23 cellular contexts compared by ENCODE assay signal in the genomic region with DNA sequence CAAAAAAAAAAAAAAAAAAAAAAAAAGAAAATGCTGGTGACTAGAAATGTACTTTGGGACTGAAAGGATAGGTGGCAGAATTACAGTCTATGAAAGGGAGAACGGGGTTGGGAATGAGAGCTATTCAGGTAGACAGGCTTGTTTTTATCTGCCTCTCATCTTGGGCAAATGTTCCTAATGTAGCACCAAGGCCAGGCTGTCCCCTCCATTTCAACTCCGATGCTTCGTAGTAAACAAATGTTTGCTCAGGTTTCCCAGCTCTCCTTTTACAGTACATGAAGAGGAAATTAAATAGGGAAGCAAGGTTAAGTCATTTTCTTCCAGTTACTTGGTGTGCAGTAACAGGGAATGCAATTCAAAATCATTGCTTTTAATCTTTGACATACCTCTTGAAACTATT.
"Had no signal": no experiment of that assay in that cellular context is flagged by ENCODE, and none has a peak within 500 bp of the region (broad histone marks: within the 10 kb centered on the region; RNA-seq: fewer than 3 reads in every experiment).

No MANE protein-coding gene starts in this region.

- H3K9me3 Mint-ChIP-seq: activated B cell treated with CpG ODN at 0.5 μM for 24 hours; activated CD4-positive, alpha-beta memory T cell treated with anti-CD3 and anti-CD28 coated beads for 36 hours; activated naive CD8-positive, alpha-beta T cell treated with anti-CD3 and anti-CD28 coated beads, Interleukin-2, amount 10 ng/mL, durations not matched to agents 7 days and 5 days; activated T-helper 17 cell treated with anti-CD3 and anti-CD28 coated beads, Interleukin-2, amount 50 U/mL, for 72 hours; natural killer cell treated with Interleukin-12 subunit alpha and Interleukin-12 subunit beta and Interleukin-15 and Interleukin-18, amount 100 ng/mL, for 72 hours had no signal

- H3K4me1 Mint-ChIP-seq: activated T-helper 17 cell treated with anti-CD3 and anti-CD28 coated beads, Interleukin-2, amount 50 U/mL, for 72 hours had no signal

- H3K27ac ChIP-seq: body of pancreas, epithelial cell of prostate, foreskin keratinocyte, sigmoid colon had no signal

- H3K36me3 Mint-ChIP-seq: activated naive CD8-positive, alpha-beta T cell treated with anti-CD3 and anti-CD28 coated beads, Interleukin-2, amount 10 ng/mL, durations not matched to agents 7 days and 5 days; natural killer cell treated with Interleukin-12 subunit alpha and Interleukin-12 subunit beta and Interleukin-15 and Interleukin-18, amount 100 ng/mL, for 72 hours; stimulated activated memory B cell treated with anti-CD40 and anti-IgM and Interleukin-4, amounts not matched to agents 10 μg/mL and 1 μg/mL and 100 μg/mL, for 72 hours had no signal

- H3K4me3 ChIP-seq: body of pancreas, lung, sigmoid colon had no signal

- ATAC-seq: activated T-helper 17 cell treated with anti-CD3 and anti-CD28 coated beads, Interleukin-2, amount 50 U/mL, for 72 hours; body of pancreas; foreskin keratinocyte; left colon; natural killer cell treated with Interleukin-12 subunit alpha and Interleukin-12 subunit beta and Interleukin-15 and Interleukin-18, amount 100 ng/mL, for 72 hours; stimulated activated memory B cell treated with anti-CD40 and anti-IgM and Interleukin-4, amounts not matched to agents 10 μg/mL and 1 μg/mL and 100 μg/mL, for 72 hours had no signal

- H3K27ac Mint-ChIP-seq: activated B cell treated with CpG ODN at 0.5 μM for 24 hours; activated CD4-positive, alpha-beta memory T cell treated with anti-CD3 and anti-CD28 coated beads for 36 hours; activated naive CD8-positive, alpha-beta T cell treated with anti-CD3 and anti-CD28 coated beads, Interleukin-2, amount 10 ng/mL, durations not matched to agents 7 days and 5 days; activated T-helper 17 cell treated with anti-CD3 and anti-CD28 coated beads, Interleukin-2, amount 50 U/mL, for 72 hours; mesothelial cell of epicardium; natural killer cell treated with Interleukin-12 subunit alpha and Interleukin-12 subunit beta and Interleukin-15 and Interleukin-18, amount 100 ng/mL, for 72 hours; stimulated activated memory B cell treated with anti-CD40 and anti-IgM and Interleukin-4, amounts not matched to agents 10 μg/mL and 1 μg/mL and 100 μg/mL, for 72 hours had no signal

- H3K9me3 ChIP-seq: body of pancreas, sigmoid colon had no signal

- FAIRE-seq: colon had no signal

- H3K4me1 ChIP-seq: foreskin keratinocyte had no signal

- H3K36me3 ChIP-seq: sigmoid colon had no signal

- H3K27me3 Mint-ChIP-seq: activated B cell treated with CpG ODN at 0.5 μM for 24 hours; stimulated activated memory B cell treated with anti-CD40 and anti-IgM and Interleukin-4, amounts not matched to agents 10 μg/mL and 1 μg/mL and 100 μg/mL, for 72 hours had no signal

- DNase-seq: activated B cell treated with CpG ODN at 0.5 μM for 24 hours; activated CD4-positive, alpha-beta memory T cell treated with anti-CD3 and anti-CD28 coated beads for 36 hours; activated CD4-positive, alpha-beta T cell treated with anti-CD3 and anti-CD28 coated beads for 4 hours; activated naive CD4-positive, alpha-beta T cell treated with Interleukin-2 at 50 U/mL for 16 hours; activated naive CD8-positive, alpha-beta T cell treated with anti-CD3 and anti-CD28 coated beads, Interleukin-2, amount 10 ng/mL, durations not matched to agents 7 days and 5 days; amygdala; body of pancreas; caudate nucleus; endodermal cell; foreskin keratinocyte; islet precursor cell; left colon; occipital lobe; posterior cingulate gyrus; sigmoid colon; stimulated activated CD4-positive, alpha-beta T cell treated with anti-CD3 and anti-CD28 coated beads, Interleukin-4, amount 100 ng/mL, for 24 hours had no signal

- H3K4me3 Mint-ChIP-seq: activated B cell treated with CpG ODN at 0.5 μM for 24 hours; activated CD4-positive, alpha-beta memory T cell treated with anti-CD3 and anti-CD28 coated beads for 36 hours; activated naive CD8-positive, alpha-beta T cell treated with anti-CD3 and anti-CD28 coated beads, Interleukin-2, amount 10 ng/mL, durations not matched to agents 7 days and 5 days; activated T-helper 17 cell treated with anti-CD3 and anti-CD28 coated beads, Interleukin-2, amount 50 U/mL, for 72 hours; endodermal cell; mesothelial cell of epicardium; natural killer cell treated with Interleukin-12 subunit alpha and Interleukin-12 subunit beta and Interleukin-15 and Interleukin-18, amount 100 ng/mL, for 72 hours; stimulated activated memory B cell treated with anti-CD40 and anti-IgM and Interleukin-4, amounts not matched to agents 10 μg/mL and 1 μg/mL and 100 μg/mL, for 72 hours had no signal
